ENCODE assay signal across 29 cellular contexts in the genomic region with DNA sequence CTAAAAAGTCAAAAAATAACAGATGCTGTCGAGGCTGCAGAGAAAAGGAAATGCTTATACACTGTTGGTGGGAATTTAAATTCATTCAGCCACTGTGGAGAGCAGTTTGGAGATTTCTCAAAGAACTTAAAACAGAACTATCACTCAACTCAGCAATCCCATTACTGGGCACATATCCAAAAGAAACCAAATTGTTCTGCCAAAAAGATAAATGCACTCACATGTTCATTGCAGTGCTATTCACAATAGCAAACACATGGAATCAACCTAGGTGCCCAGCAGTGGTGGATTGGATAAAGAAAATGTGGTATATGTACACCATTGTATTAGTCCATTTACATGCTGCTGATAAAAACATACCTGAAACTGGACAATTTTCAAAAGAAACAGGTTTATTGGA.
"Had no signal": no experiment of that assay in that cellular context is flagged by ENCODE, and none has a peak within 500 bp of the region (broad histone marks: within the 10 kb centered on the region; RNA-seq: fewer than 3 reads in every experiment).

No MANE protein-coding gene starts in this region.

- H3K4me3 Mint-ChIP-seq: activated CD4-positive, alpha-beta T cell treated with anti-CD3 and anti-CD28 coated beads, Interleukin-2, amount 10 ng/mL, durations not matched to agents 24 days and 14 days; activated CD8-positive, alpha-beta T cell treated with anti-CD3 and anti-CD28 coated beads, Interleukin-2, amount 10 ng/mL, durations not matched to agents 7 days and 5 days; activated naive CD4-positive, alpha-beta T cell treated with anti-CD3 and anti-CD28 coated beads, Interleukin-2, amount 50 U/mL, for 24 hours; activated naive CD8-positive, alpha-beta T cell treated with anti-CD3 and anti-CD28 coated beads, Interleukin-2, amount 10 ng/mL, durations not matched to agents 7 days and 5 days; activated T-cell treated with anti-CD3 and anti-CD28 coated beads, Interleukin-2, amount 50 U/mL, for 24 hours; T-helper 1 cell treated with Interleukin-12 subunit alpha and Interleukin-12 subunit beta and Interleukin-4 antibody, amounts not matched to agents 30 μg/mL and 1 μg/mL, for 36 hours; T-helper 2 cell treated with Interferon-gamma antibody and Interleukin-4, amounts not matched to agents 5 μg/mL and 100 μg/mL, for 36 hours had no signal

- H3K36me3 Mint-ChIP-seq: activated naive CD4-positive, alpha-beta T cell treated with anti-CD3 and anti-CD28 coated beads, Interleukin-2, amount 50 U/mL, for 24 hours; activated naive CD8-positive, alpha-beta T cell treated with anti-CD3 and anti-CD28 coated beads, Interleukin-2, amount 10 ng/mL, durations not matched to agents 7 days and 5 days had no signal

- H3K4me1 Mint-ChIP-seq: activated CD4-positive, alpha-beta T cell treated with anti-CD3 and anti-CD28 coated beads, Interleukin-2, amount 10 ng/mL, durations not matched to agents 24 days and 14 days; activated naive CD4-positive, alpha-beta T cell treated with anti-CD3 and anti-CD28 coated beads, Interleukin-2, amount 50 U/mL, for 24 hours; activated naive CD8-positive, alpha-beta T cell treated with anti-CD3 and anti-CD28 coated beads, Interleukin-2, amount 10 ng/mL, durations not matched to agents 7 days and 5 days had no signal

- H3K9me3 ChIP-seq: ascending aorta, Peyer's patch, SJSA1, SK-N-SH had no signal

- H3K27me3 Mint-ChIP-seq: activated CD4-positive, alpha-beta T cell treated with anti-CD3 and anti-CD28 coated beads, Interleukin-2, amount 10 ng/mL, durations not matched to agents 24 days and 14 days; activated naive CD4-positive, alpha-beta T cell treated with anti-CD3 and anti-CD28 coated beads, Interleukin-2, amount 50 U/mL, for 24 hours; activated T-cell treated with anti-CD3 and anti-CD28 coated beads, Interleukin-2, amount 50 U/mL, for 24 hours had no signal

- H3K36me3 ChIP-seq: ascending aorta, cardiac muscle cell, Peyer's patch, SJSA1 had no signal

- H3K4me3 ChIP-seq: ascending aorta, cardiac muscle cell, Peyer's patch, SJSA1 had no signal

- H3K4me1 ChIP-seq: ascending aorta, Peyer's patch, SJSA1 had no signal

- DNase-seq: activated CD4-positive, alpha-beta T cell treated with anti-CD3 and anti-CD28 coated beads, Interleukin-2, amount 10 ng/mL, durations not matched to agents 24 days and 14 days; activated CD4-positive, alpha-beta T cell treated with anti-CD3 and anti-CD28 coated beads, Interleukin-2, amount 50 U/mL, for 48 hours; activated CD8-positive, alpha-beta T cell treated with anti-CD3 and anti-CD28 coated beads, Interleukin-2, amount 10 ng/mL, durations not matched to agents 7 days and 5 days; activated gamma-delta T cell; activated naive CD4-positive, alpha-beta T cell treated with Interleukin-2 at 50 U/mL for 16 hours; activated naive CD8-positive, alpha-beta T cell treated with anti-CD3 and anti-CD28 coated beads, Interleukin-2, amount 10 ng/mL, durations not matched to agents 7 days and 5 days; activated T-cell treated with anti-CD3 and anti-CD28 coated beads, Interleukin-2, amount 50 U/mL, for 24 hours; amygdala; NCI-H1105 treated with DMSO at 0.1 percent for 48 hours; NCI-H1436; NCI-H1694 treated with DMSO at 0.1 percent for 48 hours; NCI-H2029; NCI-H510A; NCI-H526; NCI-H748 treated with DMSO at 0.1 percent for 48 hours; NK-92 treated with Interleukin-12 subunit alpha and Interleukin-12 subunit beta, amount 100 ng/mL, for 24 hours; PC-3; Peyer's patch; SHP77 treated with DMSO at 0.1 percent for 48 hours; SK-N-SH had no signal

- ATAC-seq: activated CD8-positive, alpha-beta T cell treated with anti-CD3 and anti-CD28 coated beads, Interleukin-2, amount 10 ng/mL, durations not matched to agents 7 days and 5 days; PC-3 had no signal

- H3K27ac ChIP-seq: ascending aorta, cardiac muscle cell, KMS-11, Peyer's patch, SJSA1 had no signal

- H3K27ac Mint-ChIP-seq: activated CD4-positive, alpha-beta T cell treated with anti-CD3 and anti-CD28 coated beads, Interleukin-2, amount 10 ng/mL, durations not matched to agents 24 days and 14 days; activated CD8-positive, alpha-beta T cell treated with anti-CD3 and anti-CD28 coated beads, Interleukin-2, amount 10 ng/mL, durations not matched to agents 7 days and 5 days; activated naive CD4-positive, alpha-beta T cell treated with anti-CD3 and anti-CD28 coated beads, Interleukin-2, amount 50 U/mL, for 24 hours; activated naive CD8-positive, alpha-beta T cell treated with anti-CD3 and anti-CD28 coated beads, Interleukin-2, amount 10 ng/mL, durations not matched to agents 7 days and 5 days; activated T-cell treated with anti-CD3 and anti-CD28 coated beads, Interleukin-2, amount 50 U/mL, for 24 hours; activated T-helper 2 cell treated with anti-CD3 and anti-CD28 coated beads, Interferon-gamma antibody, Interleukin-2, Interleukin-4, amounts not matched to agents 10 μg/mL and 5 μg/mL and 100 μg/mL, durations not matched to agents 14 hours and 24 hours and 36 hours; T-helper 1 cell treated with Interleukin-12 subunit alpha and Interleukin-12 subunit beta and Interleukin-4 antibody, amounts not matched to agents 30 μg/mL and 1 μg/mL, for 36 hours; T-helper 2 cell treated with Interferon-gamma antibody and Interleukin-4, amounts not matched to agents 5 μg/mL and 100 μg/mL, for 36 hours had no signal

- FAIRE-seq: TTC549 had no signal

- H3K27me3 ChIP-seq: ascending aorta, cardiac muscle cell, Peyer's patch, SJSA1 had no signal
